8 cellular contexts compared by ENCODE assay signal in the genomic region with DNA sequence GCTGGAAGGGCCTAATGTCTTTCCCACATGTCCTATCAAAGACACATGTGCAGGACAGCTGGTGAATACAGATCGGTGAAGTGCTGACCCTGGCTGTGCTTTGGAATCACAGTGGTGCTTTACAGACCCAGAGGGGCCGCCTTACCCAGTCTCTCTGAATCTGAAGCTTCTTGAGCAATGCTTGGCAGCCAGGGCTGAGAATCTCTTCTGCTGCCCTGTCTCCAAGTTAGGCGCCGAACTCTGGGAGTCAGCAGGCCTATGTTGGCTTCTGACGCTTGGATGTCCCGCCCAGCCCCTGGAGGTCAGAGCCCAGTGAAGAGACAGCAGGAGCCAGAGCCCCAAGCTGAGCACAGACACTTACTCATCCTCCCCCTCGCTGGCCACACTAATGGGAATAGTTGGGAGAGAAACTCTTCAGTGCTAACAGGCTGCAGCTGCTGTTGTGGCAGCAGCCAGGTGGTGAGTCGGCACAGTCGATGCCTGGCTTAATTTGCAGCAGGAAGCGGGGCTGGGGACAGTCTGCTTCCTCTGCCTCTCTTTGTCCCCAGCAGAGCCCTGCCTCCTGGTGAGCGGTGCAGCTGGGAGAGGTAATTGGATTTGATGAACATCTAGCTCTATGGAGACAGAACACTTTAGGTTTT.
DNase-seq lines count a peak whose midpoint lies in the region; ATAC-seq and TF ChIP-seq lines count a peak whose summit lies in the region.

No MANE protein-coding gene starts in this region.

- H3K9me2 ChIP-seq in SK-N-SH: no peaks in the 10 kb centered on the region

- H3K9me3 ChIP-seq in SK-N-SH (no peaks in the 10 kb centered on the region), thyroid gland (no peaks in the 10 kb centered on the region)

- no peaks in the 10 kb centered on the region for H3F3A ChIP-seq in SK-N-SH (replicated peaks; ENCODE audit: insufficient read depth)

- DNase-seq in Kasumi-1 (lab: John Stamatoyannopoulos, UW) (peak; percentile 22 to 31), SK-N-SH (peak; percentile 80), iPS-NIHi11 (ENCODE audit: low spot score) (peak; percentile 58), thyroid gland (peak; percentile 6 to 22), NOMO-1 treated with DMSO at 0.1 percent for 48 hours (lab: John Stamatoyannopoulos, UW; ENCODE audit: unreplicated experiment) (no peak), RKO (ENCODE audit: low spot score) (no peak)

- WGBS in SK-N-SH (ENCODE audit: low lambda C conversion rate): 17% methylated on average over 7 of the region's 11 CpGs
- 67 to 76% methylated on average over 9 to 11 of the region's 11 CpGs for WGBS in thyroid gland, 2 donors

- H3K79me2 ChIP-seq in SK-N-SH (ENCODE audit: insufficient read depth): no peaks in the 10 kb centered on the region

- H4K20me1 ChIP-seq in SK-N-SH (ENCODE audit: insufficient read depth): no peaks in the 10 kb centered on the region

- no peak for ATAC-seq in activated CD4-positive, CD25-positive, alpha-beta regulatory T cell treated with anti-CD3 and anti-CD28 coated beads, Interleukin-2, amount 50 U/mL, for 24 hours
- no peak for ATAC-seq in GM18858 (IDR thresholded peaks at IDR 0.05; ENCODE audit: unreplicated experiment)

- intact Hi-C loops in thyroid gland (cut with DNase I): no loop called here

- no peak overlapping the region for H2AFZ ChIP-seq in SK-N-SH (ENCODE audit: low read depth)

- CTCF ChIA-PET in SK-N-SH (lab: Yijun Ruan, JAX): interaction anchor here (0.5 to 2.5 kb wide), 6 partner anchors 18 to 190 kb away, joined by 3 to 13 read pairs (median 3); no protein-coding TSS in a partner anchor

- H3K4me1 ChIP-seq in SK-N-SH (ENCODE audit: control insufficient read depth in 1 of 2, insufficient read depth in 2 of 2, low read depth in 1 of 2, low read length in 1 of 2) (peaks cover 20 to 38% of the 10 kb centered on the region in 2 experiments; a peak in 3 of 4 replicates), thyroid gland (peaks cover 0 to 6% of the 10 kb centered on the region in 2 donors)

- POLR2A ChIA-PET in SK-N-SH (lab: Yijun Ruan, JAX): interaction anchor here (1.1 to 2.1 kb wide), 2 partner anchors 249 to 449 kb away, joined by 3 to 7 read pairs; no protein-coding TSS in a partner anchor

- TF ChIP-seq EP300 in SK-N-SH (IDR thresholded peaks at IDR 0.05; ENCODE audit: borderline replicate concordance in 1 of 2, low read depth in 1 of 2, low read length in 1 of 2): peak in 1 of 2 experiments; percentile 51; a peak in 1 of 4 replicates

- no peak for TF ChIP-seq RAD21 in SK-N-SH (IDR thresholded peaks at IDR 0.05; ENCODE audit: low read length)

- no peak for TF ChIP-seq CTCF in SK-N-SH (IDR thresholded peaks at IDR 0.05)
- TF ChIP-seq CTCF in thyroid gland (IDR thresholded peaks at IDR 0.05): no peak

- no peak for TF ChIP-seq POLR2A in thyroid gland (IDR thresholded peaks at IDR 0.05)

- no peaks in the 10 kb centered on the region for H3K36me3 ChIP-seq in SK-N-SH (replicated peaks in 1 of 2; ENCODE audit: control insufficient read depth in 1 of 2, insufficient read depth in 2 of 2, low read length in 1 of 2)
- no peaks in the 10 kb centered on the region for H3K36me3 ChIP-seq in thyroid gland

- peak overlapping the region; percentile 12 to 99; a peak in 3 of 4 replicates for H3K27ac ChIP-seq in SK-N-SH (ENCODE audit: low read depth in 2 of 2, low read length in 1 of 2)
- H3K27ac ChIP-seq in thyroid gland: no peak overlapping the region

- H3K9ac ChIP-seq in SK-N-SH: no peak overlapping the region

- H3K4me3 ChIP-seq in SK-N-SH (ENCODE audit: low read depth in 2 of 2, low read length in 1 of 2) (no peak overlapping the region), thyroid gland (replicated peaks in 1 of 3) (no peak overlapping the region)

- peak overlapping the region; percentile 17; the same call in 1 of the 2 replicates for H3K4me2 ChIP-seq in SK-N-SH

- H3K27me3 ChIP-seq in SK-N-SH (ENCODE audit: insufficient read depth): no peaks in the 10 kb centered on the region
- H3K27me3 ChIP-seq in thyroid gland: no peaks in the 10 kb centered on the region

TF ChIP-seq in SK-N-SH, 30 proteins besides CTCF, POLR2A, EP300 and RAD21 (continues in another document):
- TF ChIP-seq MXI1 (IDR thresholded peaks at IDR 0.05; ENCODE audit: low read depth, low read length) (no peak), SMC3 (IDR thresholded peaks at IDR 0.05; ENCODE audit: low read depth, low read length) (no peak), RFX5 (IDR thresholded peaks at IDR 0.05; ENCODE audit: low read length) (no peak), MAX (IDR thresholded peaks at IDR 0.05; ENCODE audit: low read depth) (no peak), EZH2phosphoT487 (IDR thresholded peaks at IDR 0.05; ENCODE audit: borderline replicate concordance, low read depth) (no peak), JUND (IDR thresholded peaks at IDR 0.05) (no peak), FOXJ3 (CRISPR knock-in tag; IDR thresholded peaks at IDR 0.05) (no peak), MEF2A (IDR thresholded peaks at IDR 0.05; ENCODE audit: borderline replicate concordance, low read depth) (no peak), ZBTB33 (IDR thresholded peaks at IDR 0.05; ENCODE audit: borderline replicate concordance, low read depth) (no peak), FOSL2 (IDR thresholded peaks at IDR 0.05; ENCODE audit: borderline replicate concordance, low read depth) (no peak), NFIC (IDR thresholded peaks at IDR 0.05; ENCODE audit: borderline replicate concordance) (no peak), POLR2AphosphoS5 (IDR thresholded peaks at IDR 0.05; ENCODE audit: low read depth, low read length) (no peak; the same call in 1 of the 2 replicates), USF2 (IDR thresholded peaks at IDR 0.05; ENCODE audit: borderline replicate concordance, low read depth, low read length) (no peak), CHD2 (IDR thresholded peaks at IDR 0.05; ENCODE audit: low read length, partially characterized antibody) (peak; percentile 73), TEAD4 (IDR thresholded peaks at IDR 0.05; ENCODE audit: borderline replicate concordance, insufficient read depth) (no peak), IRF3 (IDR thresholded peaks at IDR 0.05; ENCODE audit: low read depth, low read length) (no peak), NRF1 (IDR thresholded peaks at IDR 0.05; ENCODE audit: low read depth, low read length) (no peak), TAF1 (IDR thresholded peaks at IDR 0.05; ENCODE audit: borderline replicate concordance, low read depth, low read length) (no peak), GATA2 (CRISPR knock-in tag; IDR thresholded peaks at IDR 0.05) (peak; percentile 42; the same call in 1 of the 2 replicates), TCF12 (IDR thresholded peaks at IDR 0.05) (peak; percentile 41), FOXM1 (IDR thresholded peaks at IDR 0.05; ENCODE audit: low read depth) (no peak), GABPA (IDR thresholded peaks at IDR 0.05; ENCODE audit: low read depth) (no peak)
- TF ChIP-seq, protein P1, sequence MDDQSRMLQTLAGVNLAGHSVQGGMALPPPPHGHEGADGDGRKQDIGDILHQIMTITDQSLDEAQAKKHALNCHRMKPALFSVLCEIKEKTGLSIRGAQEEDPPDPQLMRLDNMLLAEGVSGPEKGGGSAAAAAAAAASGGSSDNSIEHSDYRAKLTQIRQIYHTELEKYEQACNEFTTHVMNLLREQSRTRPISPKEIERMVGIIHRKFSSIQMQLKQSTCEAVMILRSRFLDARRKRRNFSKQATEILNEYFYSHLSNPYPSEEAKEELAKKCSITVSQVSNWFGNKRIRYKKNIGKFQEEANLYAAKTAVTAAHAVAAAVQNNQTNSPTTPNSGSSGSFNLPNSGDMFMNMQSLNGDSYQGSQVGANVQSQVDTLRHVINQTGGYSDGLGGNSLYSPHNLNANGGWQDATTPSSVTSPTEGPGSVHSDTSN (IDR thresholded peaks at IDR 0.05): no peak

Comparison
In these comparisons a context has a peak if more than half of its experiments do, and no peak if none do; other contexts are left out.
1. DNase-seq: peak in Kasumi-1 (2 of 2), SK-N-SH (single experiment), iPS-NIHi11 (single experiment) and thyroid gland (2 of 2); none in NOMO-1 treated with DMSO at 0.1 percent for 48 hours (single experiment) and RKO (single experiment).
2. H3K27ac ChIP-seq: peak in SK-N-SH (2 of 2); none in thyroid gland (0 of 3).